23 cellular contexts compared by ENCODE assay signal in the genomic region with DNA sequence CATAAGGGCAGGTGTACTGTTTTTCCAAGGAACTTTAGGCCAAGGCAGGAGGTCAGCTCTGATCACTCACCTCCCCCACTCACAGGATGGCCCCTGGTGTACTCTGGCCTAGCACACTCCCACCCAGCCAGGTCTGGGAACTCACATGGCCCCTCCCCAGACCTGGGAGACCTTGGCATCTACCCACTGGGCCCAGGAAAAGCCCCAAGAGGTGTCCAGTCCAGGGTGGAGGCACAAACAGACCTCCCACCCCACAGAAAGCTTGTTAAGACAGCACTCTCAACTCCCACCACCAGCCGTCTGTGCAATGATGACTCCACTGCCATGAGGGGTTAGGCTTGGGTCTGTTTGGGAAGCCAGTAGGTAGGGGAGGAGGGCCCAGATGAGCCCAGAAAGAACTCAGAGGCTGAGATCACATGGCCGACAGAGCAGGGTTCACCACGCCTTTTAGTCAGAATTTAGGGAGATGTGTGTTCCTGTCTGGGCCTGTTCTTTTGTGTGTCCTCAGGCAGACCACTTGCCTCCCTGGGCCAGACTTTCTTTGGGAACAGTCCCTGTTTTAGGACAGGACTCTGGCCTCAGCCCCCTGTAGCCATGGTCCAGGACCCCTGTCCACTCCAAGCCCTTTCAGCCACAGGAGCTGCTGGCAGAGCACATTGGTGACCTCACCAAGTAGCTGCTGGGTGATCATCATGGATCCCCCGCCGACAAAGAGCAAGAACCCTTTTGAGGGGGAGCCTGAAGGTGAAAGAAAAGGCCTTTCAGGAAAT. TPM values are rescaled to one million over a fixed set of nuclear protein-coding genes. Genes with fewer than 3 reads are reported as not detected.
DNase-seq lines count a peak whose midpoint lies in the region; ATAC-seq, FAIRE-seq and TF ChIP-seq lines count a peak whose summit lies in the region.
"Had no signal": no experiment of that assay in that cellular context is flagged by ENCODE, and none has a peak within 500 bp of the region (broad histone marks: within the 10 kb centered on the region; RNA-seq: fewer than 3 reads in every experiment).

No MANE protein-coding gene starts in this region.

- H3K27ac Mint-ChIP-seq in activated CD4-positive, alpha-beta T cell treated with anti-CD3 and anti-CD28 coated beads, Interleukin-2, amount 10 ng/mL, durations not matched to agents 24 days and 14 days: peak overlapping the region; percentile 65
- H3K27ac Mint-ChIP-seq in T-helper 17 cell: peak overlapping the region; percentile 59
- H3K27ac Mint-ChIP-seq: T-cell had no signal

- H3K4me2 ChIP-seq in keratinocyte (ENCODE audit: control insufficient read depth, extremely low read depth, insufficient read depth, low read depth, low read length): peak overlapping the region; percentile 22

- dilution Hi-C loops in keratinocyte (cut with MboI; ENCODE audit: extremely low pct_ligation_motif_present, low sequenced_read_pairs): no loop called here

- H3K36me3 Mint-ChIP-seq in activated CD4-positive, alpha-beta T cell treated with anti-CD3 and anti-CD28 coated beads, Interleukin-2, amount 10 ng/mL, durations not matched to agents 24 days and 14 days (ENCODE audit: low read depth): peaks cover 4% of the 10 kb centered on the region
- H3K36me3 Mint-ChIP-seq in T-helper 17 cell (ENCODE audit: low read depth): no peaks in the 10 kb centered on the region
- H3K36me3 Mint-ChIP-seq: brain; CD8-positive, alpha-beta memory T cell; T-cell had no signal

- WGBS in sigmoid colon, 2 donors: 89 to 90% methylated on average over 5 of the region's 5 CpGs

- peaks cover 10% of the 10 kb centered on the region for H3K27me3 ChIP-seq in keratinocyte (ENCODE audit: control insufficient read depth, extremely low read depth, insufficient read depth, low read length)
- peaks cover 0 to 14% (median 0%) of the 10 kb centered on the region in 3 donors for H3K27me3 ChIP-seq in sigmoid colon
- H3K27me3 ChIP-seq in left ventricle myocardium inferior (ENCODE audit: low read depth): no peaks in the 10 kb centered on the region
- H3K27me3 ChIP-seq: gastrocnemius medialis, SJSA1 had no signal

- no peaks in the 10 kb centered on the region for H3K9me3 Mint-ChIP-seq in activated CD4-positive, alpha-beta T cell treated with anti-CD3 and anti-CD28 coated beads, Interleukin-2, amount 10 ng/mL, durations not matched to agents 24 days and 14 days
- H3K9me3 Mint-ChIP-seq: CD8-positive, alpha-beta memory T cell; T-cell had no signal

- TF ChIP-seq CTCF in keratinocyte (optimal IDR thresholded peaks at IDR 0.05 in 1 of 3, IDR thresholded peaks at IDR 0.05 in 1 of 3, conservative IDR thresholded peaks at IDR 0.05 in 1 of 3; ENCODE audit: extremely low read depth in 1 of 3, insufficient read depth in 2 of 3, low read length in 3 of 3): no peak
- no peak for TF ChIP-seq CTCF in sigmoid colon (IDR thresholded peaks at IDR 0.05)
- TF ChIP-seq CTCF in left ventricle myocardium inferior (IDR thresholded peaks at IDR 0.05; ENCODE audit: borderline replicate concordance): no peak

- no peak for ATAC-seq in T-helper 17 cell
- ATAC-seq in GM21360 (IDR thresholded peaks at IDR 0.05; ENCODE audit: unreplicated experiment): no peak

- DNase-seq in activated CD4-positive, alpha-beta T cell treated with anti-CD3 and anti-CD28 coated beads, Interleukin-2, amount 10 ng/mL, durations not matched to agents 24 days and 14 days: no peak
- no peak for DNase-seq in activated CD4-positive, alpha-beta T cell treated with anti-CD3 and anti-CD28 coated beads for 1 hour
- DNase-seq in T-helper 17 cell (no peak), keratinocyte (ENCODE audit: low read depth, low spot score) (no peak), sigmoid colon (peak; percentile 27), DMS53 (lab: John Stamatoyannopoulos, UW) (no peak), left ventricle myocardium inferior (no peak)
- DNase-seq: activated CD4-positive, alpha-beta T cell treated with anti-CD3 and anti-CD28 coated beads for 48 hours; activated gamma-delta T cell; CD8-positive, alpha-beta memory T cell; esophagus squamous epithelium; KBM-7; NCI-H146; NCI-H446 treated with DMSO at 0.1 percent for 48 hours; upper lobe of left lung had no signal

- H3K27ac ChIP-seq in keratinocyte (ENCODE audit: control insufficient read depth, insufficient read depth, low read length) (no peak overlapping the region), sigmoid colon (no peak overlapping the region), left ventricle myocardium inferior (replicated peaks) (no peak overlapping the region)
- H3K27ac ChIP-seq: esophagus squamous epithelium, gastrocnemius medialis, psoas muscle, SJSA1, upper lobe of left lung had no signal

- H4K20me1 ChIP-seq in keratinocyte (ENCODE audit: control insufficient read depth, extremely low read depth, insufficient read depth, low read length): no peaks in the 10 kb centered on the region

- TF ChIP-seq EP300 in sigmoid colon (IDR thresholded peaks at IDR 0.05): no peak

- H3K9ac ChIP-seq in keratinocyte (ENCODE audit: control insufficient read depth, extremely low read depth, insufficient read depth, low read length): no peak overlapping the region

- H3K79me2 ChIP-seq in keratinocyte (ENCODE audit: control insufficient read depth, insufficient read depth, low read length): no peaks in the 10 kb centered on the region

- H3K9me3 ChIP-seq in T-helper 17 cell (ENCODE audit: control insufficient read depth, low read length, poor library complexity, severe bottlenecking) (no peaks in the 10 kb centered on the region), keratinocyte (ENCODE audit: control insufficient read depth, low read depth, low read length) (no peaks in the 10 kb centered on the region), sigmoid colon (no peaks in the 10 kb centered on the region), left ventricle myocardium inferior (replicated peaks) (no peaks in the 10 kb centered on the region)
- H3K9me3 ChIP-seq: esophagus squamous epithelium, gastrocnemius medialis, psoas muscle, SJSA1, upper lobe of left lung had no signal

- H3K27me3 Mint-ChIP-seq in activated CD4-positive, alpha-beta T cell treated with anti-CD3 and anti-CD28 coated beads, Interleukin-2, amount 10 ng/mL, durations not matched to agents 24 days and 14 days: no peaks in the 10 kb centered on the region
- H3K27me3 Mint-ChIP-seq in T-helper 17 cell: no peaks in the 10 kb centered on the region
- H3K27me3 Mint-ChIP-seq: T-cell had no signal

- H2AFZ ChIP-seq in keratinocyte (ENCODE audit: control insufficient read depth, low read length): peak overlapping the region; percentile 83

- intact Hi-C loops in activated CD4-positive, alpha-beta T cell treated with anti-CD3 and anti-CD28 coated beads, Interleukin-2, amount 10 ng/mL, durations not matched to agents 24 days and 14 days (cut with micrococcal nuclease): loop anchor here (1.0 kb wide), 1 partner anchor 138 kb away; no protein-coding TSS in a partner anchor
- intact Hi-C loops in sigmoid colon (cut with DNase I) (no loop called here), left ventricle myocardium inferior (cut with micrococcal nuclease) (no loop called here)

- H3K4me1 Mint-ChIP-seq in activated CD4-positive, alpha-beta T cell treated with anti-CD3 and anti-CD28 coated beads, Interleukin-2, amount 10 ng/mL, durations not matched to agents 24 days and 14 days: peaks cover 37% of the 10 kb centered on the region
- peaks cover 11% of the 10 kb centered on the region for H3K4me1 Mint-ChIP-seq in T-helper 17 cell

- TF ChIP-seq POLR2A in sigmoid colon (IDR thresholded peaks at IDR 0.05): no peak

- H3K9me1 ChIP-seq in keratinocyte (ENCODE audit: control insufficient read depth, extremely low read depth, insufficient read depth, low read length): no peaks in the 10 kb centered on the region

- no peak for FAIRE-seq in keratinocyte (lab: Jason Lieb, UNC)
- FAIRE-seq: colon had no signal

- peaks cover 13% of the 10 kb centered on the region for H3K4me1 ChIP-seq in keratinocyte (ENCODE audit: control insufficient read depth, extremely low read depth, insufficient read depth, low read length)
- H3K4me1 ChIP-seq in sigmoid colon: peaks cover 0 to 16% (median 14%) of the 10 kb centered on the region in 4 donors
- H3K4me1 ChIP-seq in left ventricle myocardium inferior: peaks cover 21% of the 10 kb centered on the region

- H3K36me3 ChIP-seq in keratinocyte (ENCODE audit: control insufficient read depth in 2 of 2, extremely low read depth in 1 of 2, insufficient read depth in 2 of 2, low read length in 2 of 2) (no peaks in the 10 kb centered on the region), sigmoid colon (no peaks in the 10 kb centered on the region), left ventricle myocardium inferior (no peaks in the 10 kb centered on the region)
- H3K36me3 ChIP-seq: esophagus squamous epithelium, gastrocnemius medialis, SJSA1, upper lobe of left lung had no signal

- H3K4me3 ChIP-seq in keratinocyte (ENCODE audit: control insufficient read depth in 2 of 3, extremely low read depth in 1 of 3, insufficient read depth in 2 of 3, low read depth in 1 of 3, low read length in 3 of 3) (no peak overlapping the region), sigmoid colon (no peak overlapping the region), left ventricle myocardium inferior (no peak overlapping the region)
- H3K4me3 ChIP-seq: esophagus squamous epithelium, gastrocnemius medialis, psoas muscle, SJSA1, upper lobe of left lung had no signal

- H3K4me3 Mint-ChIP-seq in activated CD4-positive, alpha-beta T cell treated with anti-CD3 and anti-CD28 coated beads, Interleukin-2, amount 10 ng/mL, durations not matched to agents 24 days and 14 days: no peak overlapping the region
- H3K4me3 Mint-ChIP-seq in T-helper 17 cell: no peak overlapping the region
- H3K4me3 Mint-ChIP-seq: brain, T-cell had no signal

RNA-seq across cellular contexts. Expression of gene CBFB, which starts 12.1 kb away (rescaled TPM):
- 163 and 172 TPM in 2 replicates for total RNA-seq in activated CD4-positive, alpha-beta T cell treated with anti-CD3 and anti-CD28 coated beads, Interleukin-2, amount 10 ng/mL, durations not matched to agents 24 days and 14 days
- total RNA-seq in T-helper 17 cell (10 to 100 TPM; 78.5 to 85.4 TPM), sigmoid colon (10 to 100 TPM; 21.3 to 28.0 (median 24.8) TPM), left ventricle myocardium inferior (25.2 TPM)
- polyA plus RNA-seq in keratinocyte (18.0 to 55.9 TPM (median 39.7 TPM) in 3 replicates), sigmoid colon (10 to 100 TPM in 1 of 3 donors, 1 to 10 TPM in 2; 9.6 to 19.3 (median 9.7) TPM)
- 72.1 TPM for polyA plus RNA-seq in keratinocyte (2011; ENCODE audit: low read depth)
- 28.7 and 32.0 TPM in 2 replicates for polyA plus RNA-seq in keratinocyte (2011; cell fraction: cytosol; rRNA removed)
- polyA plus RNA-seq in keratinocyte (2011; cell fraction: nucleus; rRNA removed): 19.3 and 37.5 TPM in 2 replicates
- polyA plus RNA-seq in keratinocyte (2012; ENCODE audit: low replicate concordance): 33.0 and 36.9 TPM in 2 replicates
- polyA minus RNA-seq in keratinocyte: 9.6 to 35.9 TPM (median 15.7 TPM) in 3 replicates
- 22.8 TPM for polyA minus RNA-seq in keratinocyte (2011; cell fraction: cytosol; rRNA and poly(A)+ RNA removed)
- 11.6 and 20.8 TPM in 2 replicates for polyA minus RNA-seq in keratinocyte (2011; cell fraction: nucleus; rRNA and poly(A)+ RNA removed)

RNA-seq across cellular contexts. Expression of gene CES4A, which starts 28.5 kb away (rescaled TPM):
- total RNA-seq in activated CD4-positive, alpha-beta T cell treated with anti-CD3 and anti-CD28 coated beads, Interleukin-2, amount 10 ng/mL, durations not matched to agents 24 days and 14 days: 27.0 and 27.5 TPM in 2 replicates
- total RNA-seq in T-helper 17 cell (10 to 100 TPM; 17.8 to 20.0 TPM), sigmoid colon (1 to 10 TPM; 3.6 to 7.5 (median 4.1) TPM), left ventricle myocardium inferior (11.0 TPM)
- polyA plus RNA-seq in keratinocyte (5.1 to 12.8 TPM (median 6.6 TPM) in 3 replicates), sigmoid colon (1 to 10 TPM; 2.3 to 7.3 (median 3.0) TPM)
- 3.3 TPM for polyA plus RNA-seq in keratinocyte (2011; ENCODE audit: low read depth)
- polyA plus RNA-seq in keratinocyte (2011; cell fraction: cytosol; rRNA removed): 3.6 and 3.9 TPM in 2 replicates
- polyA plus RNA-seq in keratinocyte (2011; cell fraction: nucleus; rRNA removed): 48.3 and 56.6 TPM in 2 replicates
- 2.9 and 6.8 TPM in 2 replicates for polyA plus RNA-seq in keratinocyte (2012; ENCODE audit: low replicate concordance)
- polyA minus RNA-seq in keratinocyte: 5.0 to 6.8 TPM (median 5.4 TPM) in 3 replicates
- polyA minus RNA-seq in keratinocyte (2011; cell fraction: cytosol; rRNA and poly(A)+ RNA removed): not detected
- polyA minus RNA-seq in keratinocyte (2011; cell fraction: nucleus; rRNA and poly(A)+ RNA removed): 2.8 and 4.2 TPM in 2 replicates
- total RNA-seq: A172, SJSA1 had no signal

RNA-seq across cellular contexts. Expression of gene CES3, which starts 55.8 kb away (rescaled TPM):
- total RNA-seq in activated CD4-positive, alpha-beta T cell treated with anti-CD3 and anti-CD28 coated beads, Interleukin-2, amount 10 ng/mL, durations not matched to agents 24 days and 14 days: 6.8 and 7.0 TPM in 2 replicates
- total RNA-seq in T-helper 17 cell (1 to 10 TPM in 1 of 2 donors, under 1 TPM in 1; 0.63 to 1.3 TPM), sigmoid colon (1 to 10 TPM in 1 of 4 donors, under 1 TPM in 2, not detected in 1; 0.16 to 2.5 (median 0.55) TPM), left ventricle myocardium inferior (1.0 TPM)
- polyA plus RNA-seq in keratinocyte (0.63 to 2.7 TPM (median 1.5 TPM) in 3 replicates), sigmoid colon (10 to 100 TPM; 10.8 to 48.4 (median 13.2) TPM)
- polyA plus RNA-seq in keratinocyte (2011; ENCODE audit: low read depth): 1.8 TPM
- 0.28 and 0.45 TPM in 2 replicates for polyA plus RNA-seq in keratinocyte (2011; cell fraction: cytosol; rRNA removed)
- 7.4 and 8.5 TPM in 2 replicates for polyA plus RNA-seq in keratinocyte (2011; cell fraction: nucleus; rRNA removed)
- 0.57 and 2.9 TPM in 2 replicates for polyA plus RNA-seq in keratinocyte (2012; ENCODE audit: low replicate concordance)
- polyA minus RNA-seq in keratinocyte: 0.32 to 2.0 TPM (median 1.6 TPM) in 3 replicates
- not detected for polyA minus RNA-seq in keratinocyte (2011; cell fraction: cytosol; rRNA and poly(A)+ RNA removed)
- 2.8 and 3.7 TPM in 2 replicates for polyA minus RNA-seq in keratinocyte (2011; cell fraction: nucleus; rRNA and poly(A)+ RNA removed)
- total RNA-seq: SJSA1 had no signal
- polyA plus RNA-seq: CD8-positive, alpha-beta memory T cell had no signal
